Comparison of ENCODE assay signal across 8 cellular contexts in genomic region chr1:178093958-178094751, GRCh38. TPM values are rescaled to one million over a fixed set of nuclear protein-coding genes. Genes with fewer than 3 reads are reported as not detected.
DNase-seq lines count a peak whose midpoint lies in the region; ATAC-seq, FAIRE-seq and TF ChIP-seq lines count a peak whose summit lies in the region.

TSS of gene RASAL2 (plus strand) at chr1:178094104. CDS start at chr1:178094493, 389 bp downstream.

- no peaks in the 10 kb centered on the region for H3K9me3 ChIP-seq in CD8-positive, alpha-beta T cell (ENCODE audit: low read length)
- H3K9me3 ChIP-seq in K562 (replicated peaks; ENCODE audit: control insufficient read depth, insufficient read depth, low read depth, low read length) = no peaks in the 10 kb centered on the region
- no peaks in the 10 kb centered on the region for H3K9me3 ChIP-seq in hepatocyte (ENCODE audit: low read depth)
- H3K9me3 ChIP-seq in prostate gland = no peaks in the 10 kb centered on the region

- H3K9me3 Mint-ChIP-seq in CD8-positive, alpha-beta T cell = peaks cover 6% of the 10 kb centered on the region

- no peak within 1 kb of the TSS for H3K27ac Mint-ChIP-seq in CD8-positive, alpha-beta T cell

- H3K36me3 ChIP-seq in CD8-positive, alpha-beta T cell (ENCODE audit: insufficient read depth, low read length) = no peaks in the 10 kb centered on the region
- no peaks in the 10 kb centered on the region for H3K36me3 ChIP-seq in K562 (ENCODE audit: control insufficient read depth, insufficient read depth, low read length)
- H3K36me3 ChIP-seq in hepatocyte (replicated peaks; ENCODE audit: insufficient read depth, low read depth) = no peaks in the 10 kb centered on the region
- H3K36me3 ChIP-seq in prostate gland = no peaks in the 10 kb centered on the region

- BruUV-seq in K562 (replicated peaks; lab: Mats Ljungman, UMichigan) = no TSS peak

- intact Hi-C loops in CD8-positive, alpha-beta T cell (cut with DNase I, micrococcal nuclease) = no loop called here
- intact Hi-C loops in K562 (cut with micrococcal nuclease) (no loop called here), prostate gland (cut with DNase I) (loop anchor here (5.0 to 10.0 kb wide), 2 partner anchors 57 to 191 kb away; no protein-coding TSS in a partner anchor)

- in situ Hi-C loops in K562 (cut with MboI) = no loop called here

- POLR2A ChIA-PET in CD8-positive, alpha-beta T cell (lab: Charles Lee) = no interaction called here
- POLR2A ChIA-PET in K562 (lab: Yijun Ruan, JAX) = interaction anchor here (0.6 kb wide), 2 partner anchors 849 to 1767 kb away, joined by 3 read pairs; no protein-coding TSS in a partner anchor

- ATAC-seq in CD8-positive, alpha-beta T cell = no peak
- peak; percentile 42 for ATAC-seq in GM18909 (IDR thresholded peaks at IDR 0.05; ENCODE audit: poor library complexity, unreplicated experiment)
- peak; percentile 36 for ATAC-seq in HG03097 (IDR thresholded peaks at IDR 0.05; ENCODE audit: low FRiP score, unreplicated experiment)
- peak; percentile 87 for ATAC-seq in K562

- no peak for FAIRE-seq in K562 (lab: Jason Lieb, UNC)

- H3K27me3 Mint-ChIP-seq in CD8-positive, alpha-beta T cell (ENCODE audit: low read depth) = peaks cover 68% of the 10 kb centered on the region

- H3K4me3 ChIP-seq in CD8-positive, alpha-beta T cell (ENCODE audit: low read depth, low read length) = peak within 1 kb of the TSS; percentile 30
- H3K4me3 ChIP-seq in K562 (peak within 1 kb of the TSS; percentile 72), hepatocyte (peak within 1 kb of the TSS; percentile 92), prostate gland (peak within 1 kb of the TSS; percentile 84 to 95)

- TF ChIP-seq POLR2A in K562 (conservative IDR thresholded peaks at IDR 0.05) = no peak
- TF ChIP-seq POLR2A in prostate gland (IDR thresholded peaks at IDR 0.05) = peak; percentile 26

- CTCF ChIA-PET in CD8-positive, alpha-beta T cell (lab: Charles Lee) = no interaction called here
- CTCF ChIA-PET in K562 (lab: Yijun Ruan, JAX; ENCODE audit: low intra/inter-chr PET ratio) = no interaction called here

- H2AFZ ChIP-seq in K562 (ENCODE audit: low read depth, low read length) (peak within 1 kb of the TSS; percentile 98), hepatocyte (peak within 1 kb of the TSS; percentile 80)

- H3K79me2 ChIP-seq in K562 (ENCODE audit: control insufficient read depth, insufficient read depth, low read length) (no peaks in the 10 kb centered on the region), hepatocyte (peaks cover 54% of the 10 kb centered on the region)

- H3K27me3 ChIP-seq in CD8-positive, alpha-beta T cell (ENCODE audit: insufficient read depth, low read length) = peaks cover 13% of the 10 kb centered on the region
- H3K27me3 ChIP-seq in K562 (ENCODE audit: control insufficient read depth in 2 of 2, insufficient read depth in 2 of 2, low read length in 2 of 2) (peaks cover 6 to 9% of the 10 kb centered on the region in 2 experiments; a peak in 2 of 5 replicates), hepatocyte (no peaks in the 10 kb centered on the region), prostate gland (replicated peaks; ENCODE audit: insufficient read depth) (no peaks in the 10 kb centered on the region)

- no peaks in the 10 kb centered on the region for H3K9me1 ChIP-seq in K562 (ENCODE audit: control insufficient read depth, insufficient read depth, low read length)

- peak within 1 kb of the TSS; percentile 70 for H3K4me3 Mint-ChIP-seq in CD8-positive, alpha-beta T cell

- no peak for TF ChIP-seq RAD21 in K562 (CRISPR knock-in tag; conservative IDR thresholded peaks at IDR 0.05 in 1 of 2, IDR thresholded peaks at IDR 0.05 in 1 of 2)

- H3K27ac ChIP-seq in CD8-positive, alpha-beta T cell (ENCODE audit: low read depth, low read length) = no peak within 1 kb of the TSS
- H3K27ac ChIP-seq in K562 (ENCODE audit: extremely low read depth, low read depth, low read length) (no peak within 1 kb of the TSS; the same call in 2 of the 3 replicates), hepatocyte (peak within 1 kb of the TSS; percentile 97), prostate gland (peak within 1 kb of the TSS; percentile 85 to 88)

- H3K9me2 ChIP-seq in hepatocyte (replicated peaks; ENCODE audit: insufficient read depth) = no peaks in the 10 kb centered on the region

- H4K20me1 ChIP-seq in K562 (replicated peaks; ENCODE audit: control insufficient read depth, insufficient read depth, low read length) (no peaks in the 10 kb centered on the region; the same call in 1 of the 2 replicates), hepatocyte (ENCODE audit: insufficient read depth, poor library complexity, severe bottlenecking) (peaks cover 5% of the 10 kb centered on the region)

- peak within 1 kb of the TSS; percentile 53 to 87 for H3K9ac ChIP-seq in K562 (ENCODE audit: insufficient read depth in 1 of 2, low read depth in 2 of 2, low read length in 2 of 2)

- peaks cover 9% of the 10 kb centered on the region for H3K4me1 ChIP-seq in CD8-positive, alpha-beta T cell (ENCODE audit: insufficient read depth, low read length)
- peaks cover 4 to 10% of the 10 kb centered on the region in 2 experiments; a peak in 4 of 5 replicates for H3K4me1 ChIP-seq in K562 (replicated peaks in 1 of 2; ENCODE audit: control insufficient read depth in 2 of 2, insufficient read depth in 2 of 2, low read length in 2 of 2)
- H3K4me1 ChIP-seq in hepatocyte (ENCODE audit: insufficient read depth) = peaks cover 44% of the 10 kb centered on the region
- no peaks in the 10 kb centered on the region for H3K4me1 ChIP-seq in prostate gland (replicated peaks)

- no peak for DNase-seq in CD8-positive, alpha-beta T cell
- peak; percentile 12 for DNase-seq in NCI-H774 (lab: John Stamatoyannopoulos, UW)
- DNase-seq in K562 (ENCODE audit: extremely low read depth in 1 of 4, low spot score in 3 of 4) = peak; percentile 57 to 82 (median 70)
- DNase-seq in hepatocyte (ENCODE audit: low spot score) = peak; percentile 87
- peak; percentile 41 for DNase-seq in prostate gland (ENCODE audit: low spot score)
- DNase-seq in amniotic stem cell (lab: John Stamatoyannopoulos, UW) = no peak

- peaks cover 15% of the 10 kb centered on the region for H3K4me1 Mint-ChIP-seq in CD8-positive, alpha-beta T cell (ENCODE audit: low read depth)

- H3K36me3 Mint-ChIP-seq in CD8-positive, alpha-beta T cell = no peaks in the 10 kb centered on the region

- H3K4me2 ChIP-seq in K562 (ENCODE audit: insufficient read depth, low read length) (peak within 1 kb of the TSS; percentile 86), hepatocyte (peak within 1 kb of the TSS; percentile 84)

- no peak for TF ChIP-seq EP300 in K562 (IDR thresholded peaks at IDR 0.05; ENCODE audit: low read length)

- WGBS in K562 (ENCODE audit: insufficient coverage, low coverage, missing lambda C conversion rate) = 1% methylated on average over 38 of the region's 81 CpGs
- WGBS in hepatocyte (ENCODE audit: low lambda C conversion rate, missing lambda C conversion rate) = 2% methylated on average over 30 of the region's 81 CpGs
- 1% methylated on average over 12 of the region's 81 CpGs for WGBS in prostate gland

- no peak for TF ChIP-seq CTCF in CD8-positive, alpha-beta T cell (IDR thresholded peaks at IDR 0.05)
- TF ChIP-seq CTCF in K562 (IDR thresholded peaks at IDR 0.05 in 2 of 3, conservative IDR thresholded peaks at IDR 0.05 in 1 of 3; ENCODE audit: insufficient read depth in 2 of 3, low read depth in 1 of 3, low read length in 3 of 3) = peak; percentile 27 to 71 (median 35); a peak in 4 of 6 replicates
- TF ChIP-seq CTCF in hepatocyte (IDR thresholded peaks at IDR 0.05; ENCODE audit: poor library complexity) = peak; percentile 29
- peak in 1 of 4 experiments; percentile 16 for TF ChIP-seq CTCF in prostate gland (IDR thresholded peaks at IDR 0.05)

TF ChIP-seq in K562, 482 proteins besides CTCF, POLR2A, EP300 and RAD21 (continues in another document):
- no peak for TF ChIP-seq DLX4 (CRISPR knock-in tag; IDR thresholded peaks at IDR 0.05)
- TF ChIP-seq EGR1 (conservative IDR thresholded peaks at IDR 0.05) = 0 out of 2 replicates have a peak, but pooled peaks have one; percentile 3
- no peak for TF ChIP-seq SNIP1 (IDR thresholded peaks at IDR 0.05; ENCODE audit: low read depth)
- TF ChIP-seq CTBP1 (IDR thresholded peaks at IDR 0.05; ENCODE audit: borderline replicate concordance) = peak; percentile 17; the same call in 1 of the 2 replicates
- no peak for TF ChIP-seq MAFK (IDR thresholded peaks at IDR 0.05; ENCODE audit: low read length)
- TF ChIP-seq ZNF561 (CRISPR knock-in tag; conservative IDR thresholded peaks at IDR 0.05) = no peak
- TF ChIP-seq RBBP5 (IDR thresholded peaks at IDR 0.05; ENCODE audit: borderline replicate concordance, insufficient read depth, low read length, poor library complexity, severe bottlenecking) = peak; percentile 33

RNA-seq across cellular contexts. Expression of gene RASAL2, which starts in this region (rescaled TPM):
- total RNA-seq in CD8-positive, alpha-beta T cell = not detected
- 1.2 and 4.8 TPM in 2 replicates for total RNA-seq in K562 (2011; cell fraction: chromatin; rRNA removed; ENCODE audit: low replicate concordance)
- 0.67 and 1.7 TPM in 2 replicates for total RNA-seq in K562 (2011; cell fraction: nucleolus; rRNA removed)
- 1.5 and 2.7 TPM in 2 replicates for total RNA-seq in K562 (2011; cell fraction: nucleoplasm; rRNA removed)
- total RNA-seq in K562 (2014; rRNA removed) = 0.27 and 0.69 TPM in 2 replicates
- 0.80 and 0.91 TPM in 2 replicates for total RNA-seq in K562 (2014; rRNA removed; fragmentation: Illumina TruSeq; extraction: Trizol)
- 0.62 and 0.79 TPM in 2 replicates for total RNA-seq in K562 (2015; rRNA removed; fragmentation: Illumina TruSeq; extraction: Trizol)
- total RNA-seq in K562 (2021) = 1.0 and 1.3 TPM in 2 replicates
- polyA plus RNA-seq in K562 (2011; rRNA removed) = 0.16 and 0.57 TPM in 2 replicates
- 0.24 and 0.78 TPM in 2 replicates for polyA plus RNA-seq in K562 (2011; cell fraction: cytosol; rRNA removed)
- polyA plus RNA-seq in K562 (2011; cell fraction: nucleus; rRNA removed) = 0.48 and 1.7 TPM in 2 replicates
- polyA plus RNA-seq in K562 (2012) = 0.44 and 0.53 TPM in 2 replicates
- 0.58 and 0.70 TPM in 2 replicates for polyA plus RNA-seq in K562 (2014; fragmentation: Illumina TruSeq; extraction: Trizol)
- polyA plus RNA-seq in K562 (2014; fragmentation: Nextera tagmentation; extraction: Ambion mirVana) = under 1 TPM; 0.13 to 0.17 TPM
- polyA plus RNA-seq in K562 (2014; rRNA removed) = 0.46 and 0.88 TPM in 2 replicates
- polyA minus RNA-seq in K562 (2011; rRNA and poly(A)+ RNA removed) = 0.54 and 2.5 TPM in 2 replicates
- polyA minus RNA-seq in K562 (2011; cell fraction: cytosol; rRNA and poly(A)+ RNA removed) = 0.82 and 1.0 TPM in 2 replicates
- 0.89 and 2.3 TPM in 2 replicates for polyA minus RNA-seq in K562 (2011; cell fraction: nucleus; rRNA and poly(A)+ RNA removed)
- 23.8 and 24.0 TPM in 2 replicates for total RNA-seq in hepatocyte
- polyA plus RNA-seq in hepatocyte = 8.7 and 14.5 TPM in 2 replicates
- total RNA-seq in prostate gland = 10 to 100 TPM in 1 of 2 donors, 1 to 10 TPM in 1; 9.2 to 36.9 TPM

Comparison
In these comparisons a context has a peak if more than half of its experiments do, and no peak if none do; other contexts are left out.
1. DNase-seq: peak in NCI-H774 (single experiment), K562 (4 of 4), hepatocyte (single experiment) and prostate gland (single experiment); none in CD8-positive, alpha-beta T cell (0 of 7) and amniotic stem cell (single experiment).
2. H3K27ac ChIP-seq: peak in hepatocyte (single experiment) and prostate gland (2 of 2); none in CD8-positive, alpha-beta T cell (single experiment) and K562 (single experiment).
3. H3K4me3 ChIP-seq: peak in every context shown above with its lines; median percentile 92 in hepatocyte; 90 in prostate gland; 72 in K562; 30 in CD8-positive, alpha-beta T cell.